ENCODE assay signal across 10 cellular contexts in the genomic region with DNA sequence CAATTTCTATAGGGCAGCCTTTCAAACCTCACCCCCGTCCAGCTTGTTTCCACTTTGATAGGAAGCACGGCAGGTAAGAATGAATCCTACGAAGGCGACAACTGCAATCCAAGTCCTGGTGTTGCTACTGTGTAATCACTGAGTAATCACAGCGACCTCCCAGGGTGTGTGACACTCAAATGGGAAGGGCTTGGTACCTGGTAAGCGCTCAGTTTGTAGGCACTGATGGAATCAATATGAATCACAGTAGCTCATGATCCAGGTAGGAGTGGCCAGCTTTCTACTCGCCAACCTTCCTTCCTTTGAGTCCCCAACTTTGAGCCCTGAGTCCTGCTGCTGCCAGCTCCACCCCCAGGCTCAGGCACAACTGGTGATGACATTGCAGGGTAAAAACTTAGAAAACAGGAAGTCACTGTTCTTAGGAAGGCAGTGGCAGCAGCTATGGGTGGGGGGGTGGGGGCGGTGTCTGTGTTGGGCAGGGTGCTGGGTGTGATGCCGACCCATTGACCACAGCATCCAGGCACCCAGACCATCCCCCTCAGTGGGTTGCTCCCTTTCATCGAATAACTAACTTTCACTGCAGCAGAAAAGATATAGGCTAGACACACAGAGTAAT.
A peak's percentile ranks its signal among the peaks of the same experiment; 100 is the strongest.
DNase-seq lines count a peak whose midpoint lies in the region; ATAC-seq, FAIRE-seq and TF ChIP-seq lines count a peak whose summit lies in the region.
"Had no signal": no experiment of that assay in that cellular context is flagged by ENCODE, and none has a peak within 500 bp of the region (broad histone marks: within the 10 kb centered on the region; RNA-seq: fewer than 3 reads in every experiment).

No MANE protein-coding gene starts in this region.

- H3K36me3 ChIP-seq in keratinocyte (ENCODE audit: control insufficient read depth in 2 of 2, extremely low read depth in 1 of 2, insufficient read depth in 2 of 2, low read length in 2 of 2) (no peaks in the 10 kb centered on the region), thoracic aorta (no peaks in the 10 kb centered on the region)

- H3K27me3 ChIP-seq in keratinocyte (ENCODE audit: control insufficient read depth, extremely low read depth, insufficient read depth, low read length) (no peaks in the 10 kb centered on the region), thoracic aorta (replicated peaks; ENCODE audit: insufficient read depth) (no peaks in the 10 kb centered on the region)

- peak; percentile 83 for DNase-seq in A172 (ENCODE audit: low spot score)
- peak; percentile 44 for DNase-seq in NCI-H460 (ENCODE audit: extremely low read depth, low read depth)
- peak; percentile 62 for DNase-seq in activated CD8-positive, alpha-beta memory T cell treated with anti-CD3 and anti-CD28 coated beads, Interleukin-2, amount 50 U/mL, for 4 hours
- DNase-seq in keratinocyte (ENCODE audit: low read depth, low spot score) = no peak
- no peak for DNase-seq in thoracic aorta (ENCODE audit: low spot score)
- DNase-seq in foreskin fibroblast = no peak
- no peak for DNase-seq in DMS153 (lab: John Stamatoyannopoulos, UW)

- H4K20me1 ChIP-seq in keratinocyte (ENCODE audit: control insufficient read depth, extremely low read depth, insufficient read depth, low read length) = no peaks in the 10 kb centered on the region

- H3K9ac ChIP-seq in keratinocyte (ENCODE audit: control insufficient read depth, extremely low read depth, insufficient read depth, low read length) = no peak overlapping the region

- H3K9me1 ChIP-seq in keratinocyte (ENCODE audit: control insufficient read depth, extremely low read depth, insufficient read depth, low read length) = no peaks in the 10 kb centered on the region

- peak overlapping the region; percentile 10 for H3K4me2 ChIP-seq in keratinocyte (ENCODE audit: control insufficient read depth, extremely low read depth, insufficient read depth, low read depth, low read length)

- H3K27ac ChIP-seq in keratinocyte (ENCODE audit: control insufficient read depth, insufficient read depth, low read length) (no peak overlapping the region), thoracic aorta (no peak overlapping the region)

- H2AFZ ChIP-seq in keratinocyte (ENCODE audit: control insufficient read depth, low read length) = no peak overlapping the region

- TF ChIP-seq CTCF in keratinocyte (optimal IDR thresholded peaks at IDR 0.05 in 1 of 3, IDR thresholded peaks at IDR 0.05 in 1 of 3, conservative IDR thresholded peaks at IDR 0.05 in 1 of 3; ENCODE audit: extremely low read depth in 1 of 3, insufficient read depth in 2 of 3, low read length in 3 of 3) (no peak), thoracic aorta (IDR thresholded peaks at IDR 0.05) (no peak), foreskin fibroblast (IDR thresholded peaks at IDR 0.05; ENCODE audit: low read depth, low read length) (no peak)

- no peaks in the 10 kb centered on the region for H3K9me3 ChIP-seq in keratinocyte (ENCODE audit: control insufficient read depth, low read depth, low read length)
- H3K9me3 ChIP-seq in thoracic aorta = no peaks in the 10 kb centered on the region

- no peaks in the 10 kb centered on the region for H3K79me2 ChIP-seq in keratinocyte (ENCODE audit: control insufficient read depth, insufficient read depth, low read length)

- FAIRE-seq in keratinocyte (lab: Jason Lieb, UNC) = no peak
- FAIRE-seq: astrocyte had no signal

- H3K4me1 ChIP-seq in keratinocyte (ENCODE audit: control insufficient read depth, extremely low read depth, insufficient read depth, low read length) = no peaks in the 10 kb centered on the region
- H3K4me1 ChIP-seq in thoracic aorta (ENCODE audit: control insufficient read depth in 1 of 2, low read depth in 2 of 2) = no peaks in the 10 kb centered on the region

- dilution Hi-C loops in keratinocyte (cut with MboI; ENCODE audit: extremely low pct_ligation_motif_present, low sequenced_read_pairs) = no loop called here

- ATAC-seq in GM21723 (IDR thresholded peaks at IDR 0.05; ENCODE audit: unreplicated experiment) (peak; percentile 86), thoracic aorta (ENCODE audit: insufficient number of reproducible peaks, low FRiP score, low read depth) (no peak)

- H3K4me3 ChIP-seq in keratinocyte (ENCODE audit: control insufficient read depth in 2 of 3, extremely low read depth in 1 of 3, insufficient read depth in 2 of 3, low read depth in 1 of 3, low read length in 3 of 3) (no peak overlapping the region), thoracic aorta (peak overlapping the region; percentile 35), foreskin fibroblast (ENCODE audit: low read depth in 1 of 2, low read length in 2 of 2) (no peak overlapping the region)
- H3K4me3 ChIP-seq: skin epidermis had no signal

Comparison
In these comparisons a context has a peak if more than half of its experiments do, and no peak if none do; other contexts are left out.
1. DNase-seq: peak in A172 (single experiment), NCI-H460 (single experiment) and activated CD8-positive, alpha-beta memory T cell treated with anti-CD3 and anti-CD28 coated beads, Interleukin-2, amount 50 U/mL, for 4 hours (single experiment); none in keratinocyte (single experiment), thoracic aorta (single experiment), foreskin fibroblast (0 of 2) and DMS153 (single experiment).